In genomic region chr4:143186202-143186601, GRCh38 we compare ENCODE assay signal across 8 cellular contexts. TPM values are rescaled to one million over a fixed set of nuclear protein-coding genes. Genes with fewer than 3 reads are reported as not detected.
DNase-seq lines count a peak whose midpoint lies in the region; ATAC-seq and TF ChIP-seq lines count a peak whose summit lies in the region.

No MANE protein-coding gene starts in this region.

- peak overlapping the region; percentile 97 for H3K4me3 ChIP-seq in H7 (ENCODE audit: insufficient read depth, low read depth, low read length)
- H3K4me3 ChIP-seq in SK-N-MC = peak overlapping the region; percentile 94
- H3K4me3 ChIP-seq in foreskin fibroblast (ENCODE audit: low read depth in 1 of 2, low read length in 2 of 2) = peak overlapping the region; percentile 95 to 96
- peak overlapping the region; percentile 73 to 94 (median 91) for H3K4me3 ChIP-seq in gastrocnemius medialis

- ATAC-seq in gastrocnemius medialis (peak in 1 of 2 donors; percentile 69), HG02588 (IDR thresholded peaks at IDR 0.05; ENCODE audit: unreplicated experiment) (no peak)

- TF ChIP-seq CTCF in foreskin fibroblast (IDR thresholded peaks at IDR 0.05; ENCODE audit: low read depth, low read length) (no peak), gastrocnemius medialis (IDR thresholded peaks at IDR 0.05 in 4 of 5, conservative IDR thresholded peaks at IDR 0.05 in 1 of 5) (no peak)

- no peak for TF ChIP-seq POLR2A in gastrocnemius medialis (IDR thresholded peaks at IDR 0.05)

- intact Hi-C loops in gastrocnemius medialis (cut with DNase I; ENCODE audit: low total_unique reads) = loop anchor here (10.0 kb wide), 1 partner anchor 1989 kb away; no protein-coding TSS in a partner anchor

- H3K4me1 ChIP-seq in gastrocnemius medialis = peaks cover 46 to 54% of the 10 kb centered on the region in 2 donors

- H3K27me3 ChIP-seq in H7 (ENCODE audit: control insufficient read depth, insufficient read depth, low read length) (no peaks in the 10 kb centered on the region), gastrocnemius medialis (no peaks in the 10 kb centered on the region)

- no peak overlapping the region for H3K27ac ChIP-seq in SK-N-MC
- peak overlapping the region; percentile 95 to 98 (median 96) for H3K27ac ChIP-seq in gastrocnemius medialis

- DNase-seq in H7 = no peak
- DNase-seq in SK-N-MC (ENCODE audit: low read depth, low spot score) = no peak
- DNase-seq in foreskin fibroblast = peak in 1 of 2 donors; percentile 38
- peak in 1 of 2 donors; percentile 10 for DNase-seq in gastrocnemius medialis
- DNase-seq in stimulated activated CD4-positive, alpha-beta T cell treated with anti-CD3 and anti-CD28 coated beads, Interleukin-2, amount 100 ng/mL, for 48 hours = no peak
- DNase-seq in NCI-H128 (lab: John Stamatoyannopoulos, UW; ENCODE audit: unreplicated experiment) = no peak
- DNase-seq in superior temporal gyrus (ENCODE audit: extremely low spot score) = no peak

- H3K36me3 ChIP-seq in H7 (replicated peaks; ENCODE audit: control insufficient read depth, insufficient read depth, low read length) (peaks cover 1% of the 10 kb centered on the region), SK-N-MC (ENCODE audit: insufficient read depth, low read length) (peaks cover 31% of the 10 kb centered on the region), gastrocnemius medialis (peaks cover 0 to 10% of the 10 kb centered on the region in 2 donors)

- in situ Hi-C loops in gastrocnemius medialis (cut with MboI; ENCODE audit: low sequenced_read_pairs in 4 of 4) = no loop called here

- H3K9me3 ChIP-seq in SK-N-MC (ENCODE audit: low read depth, low read length) (no peaks in the 10 kb centered on the region), gastrocnemius medialis (no peaks in the 10 kb centered on the region)

- peak overlapping the region; percentile 84 for H3K9ac ChIP-seq in SK-N-MC (ENCODE audit: insufficient read length)

RNA-seq across cellular contexts. Expression of gene USP38, which starts 1.5 kb away (rescaled TPM):
- total RNA-seq in H7 (2014; rRNA removed; shearing (Covaris generic)) = 16.8 and 17.8 TPM in 2 replicates
- 100 to 1,000 TPM in 2 of 4 donors, 10 to 100 TPM in 2; 63.6 to 142 (median 102) TPM for total RNA-seq in gastrocnemius medialis
